1 cellular context compared by ENCODE assay signal in the genomic region with DNA sequence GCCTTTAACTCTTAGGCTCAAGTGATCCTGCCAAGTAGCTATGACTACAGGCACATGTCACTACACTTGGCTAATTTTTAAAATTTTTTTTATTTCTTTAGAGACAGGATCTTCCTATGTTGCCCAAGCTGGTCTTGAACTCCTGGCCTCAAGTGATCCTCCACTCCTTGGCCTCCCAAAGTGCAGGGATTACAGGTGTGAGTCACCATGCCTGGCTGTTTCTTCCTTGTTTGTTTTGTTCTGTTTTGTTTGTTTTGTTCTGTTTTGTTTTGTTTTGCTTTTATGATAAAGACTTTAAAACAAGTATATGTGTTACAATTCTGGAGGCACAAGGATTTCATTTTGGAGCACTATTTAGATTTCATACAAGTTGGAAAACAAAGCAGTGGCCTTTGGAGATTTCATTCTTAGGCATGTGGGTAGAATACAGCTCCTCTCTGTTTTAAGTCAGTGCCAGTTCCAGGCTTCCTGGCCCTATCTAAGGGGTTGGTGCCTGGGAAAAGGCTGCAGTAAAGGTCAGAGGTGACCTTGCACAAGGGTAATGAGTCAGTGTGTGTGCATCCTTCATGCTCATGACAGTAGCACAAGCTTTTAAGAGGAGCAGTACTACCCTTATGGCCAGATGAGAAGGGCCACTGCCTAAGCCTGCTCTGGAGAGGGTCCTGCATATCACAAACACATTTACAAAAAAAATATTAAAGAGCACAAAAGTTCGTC.
TF ChIP-seq lines count a peak whose summit lies in the region.

No MANE protein-coding gene starts in this region.

TF ChIP-seq in endothelial cell of umbilical vein, 7 proteins besides CTCF, POLR2A, EP300 and RAD21:
- TF ChIP-seq MAX (IDR thresholded peaks at IDR 0.05; ENCODE audit: insufficient read depth, insufficient read length): no peak
- peak; percentile 54 for TF ChIP-seq FOS (IDR thresholded peaks at IDR 0.05; ENCODE audit: borderline replicate concordance, insufficient read depth, low read length)
- TF ChIP-seq JUN (IDR thresholded peaks at IDR 0.05; ENCODE audit: borderline replicate concordance, insufficient read depth, insufficient read length, low read depth): peak; percentile 52
- TF ChIP-seq EZH2 (IDR thresholded peaks at IDR 0.05; ENCODE audit: borderline replicate concordance, low read depth, low read length, severe bottlenecking): no peak
- no peak for TF ChIP-seq MYC (IDR thresholded peaks at IDR 0.05; ENCODE audit: low read depth, low read length)
- no peak for TF ChIP-seq POLR2AphosphoS5 (IDR thresholded peaks at IDR 0.05; ENCODE audit: insufficient read depth, low read depth, low read length)
